In genomic region chr3:186570096-186570940, GRCh38 we compare ENCODE assay signal across 8 cellular contexts. TPM values are rescaled to one million over a fixed set of nuclear protein-coding genes. Genes with fewer than 3 reads are reported as not detected.
DNase-seq lines count a peak whose midpoint lies in the region; ATAC-seq and TF ChIP-seq lines count a peak whose summit lies in the region.

Gene DNAJB11 (plus strand): TSS chr3:186570720. CDS start chr3:186570898, 178 bp downstream.

- no peaks in the 10 kb centered on the region for H3K9me2 ChIP-seq in Karpas-422 (replicated peaks; ENCODE audit: insufficient read depth, low read length)

- H3K9me3 ChIP-seq in Karpas-422 (ENCODE audit: low read length) (no peaks in the 10 kb centered on the region), esophagus muscularis mucosa (no peaks in the 10 kb centered on the region), muscle layer of duodenum (ENCODE audit: control insufficient read depth in 1 of 2, low read length in 2 of 2) (no peaks in the 10 kb centered on the region)

- H2AFZ ChIP-seq in Karpas-422 (ENCODE audit: low read length) = peak within 1 kb of the TSS; percentile 82; the same call in 1 of the 2 replicates

- H3K4me1 ChIP-seq in Karpas-422 (ENCODE audit: low read length) = peaks cover 51% of the 10 kb centered on the region
- peaks cover 31 to 55% (median 40%) of the 10 kb centered on the region in 4 donors for H3K4me1 ChIP-seq in esophagus muscularis mucosa
- peaks cover 15 to 32% of the 10 kb centered on the region in 2 donors for H3K4me1 ChIP-seq in muscle layer of duodenum (ENCODE audit: control insufficient read depth in 1 of 2, insufficient read depth in 2 of 2, low read length in 2 of 2)

- peak within 1 kb of the TSS; percentile 62 for H3K27ac ChIP-seq in Karpas-422 (ENCODE audit: low read length)
- H3K27ac ChIP-seq in esophagus muscularis mucosa (replicated peaks in 1 of 4) = peak within 1 kb of the TSS; percentile 90 to 98 (median 92)
- peak within 1 kb of the TSS; percentile 94 for H3K27ac ChIP-seq in muscle layer of duodenum (ENCODE audit: low read length)

- peak; percentile 85 for ATAC-seq in GM21825 (IDR thresholded peaks at IDR 0.05; ENCODE audit: unreplicated experiment)

- no peaks in the 10 kb centered on the region for H4K20me1 ChIP-seq in Karpas-422 (ENCODE audit: insufficient read depth, low read depth, low read length)

- TF ChIP-seq EP300 in esophagus muscularis mucosa (IDR thresholded peaks at IDR 0.05) = no peak

- peak within 1 kb of the TSS; percentile 85 for H3K9ac ChIP-seq in Karpas-422 (ENCODE audit: low read length)

- TF ChIP-seq POLR2A in esophagus muscularis mucosa (IDR thresholded peaks at IDR 0.05; ENCODE audit: low read depth) = peak; percentile 56

- H3K27me3 ChIP-seq in Karpas-422 (ENCODE audit: low read length) = no peaks in the 10 kb centered on the region
- no peaks in the 10 kb centered on the region for H3K27me3 ChIP-seq in esophagus muscularis mucosa
- no peaks in the 10 kb centered on the region for H3K27me3 ChIP-seq in muscle layer of duodenum (ENCODE audit: low read depth, low read length)

- H3K4me3 ChIP-seq in Karpas-422 (ENCODE audit: low read length) (peak within 1 kb of the TSS; percentile 92), esophagus muscularis mucosa (peak within 1 kb of the TSS; percentile 69 to 97 (median 91)), muscle layer of duodenum (ENCODE audit: low read depth in 1 of 2, low read length in 2 of 2) (peak within 1 kb of the TSS; percentile 95 to 96)

- peak in 1 of 3 experiments; percentile 31 for TF ChIP-seq CTCF in esophagus muscularis mucosa (IDR thresholded peaks at IDR 0.05)

- H3K36me3 ChIP-seq in Karpas-422 (ENCODE audit: insufficient read depth, low read length) (peaks cover 26% of the 10 kb centered on the region; the same call in 1 of the 2 replicates), esophagus muscularis mucosa (peaks cover 0 to 28% (median 21%) of the 10 kb centered on the region in 4 donors), muscle layer of duodenum (ENCODE audit: control insufficient read depth in 1 of 2, insufficient read depth in 2 of 2, low read length in 2 of 2) (peaks cover 12 to 14% of the 10 kb centered on the region in 2 donors)

- WGBS in esophagus muscularis mucosa = 0% methylated on average over 35 of the region's 59 CpGs

- peaks cover 89% of the 10 kb centered on the region for H3K79me2 ChIP-seq in Karpas-422 (ENCODE audit: low read length)

- DNase-seq in DMS79 treated with DMSO at 0.1 percent for 48 hours (lab: John Stamatoyannopoulos, UW) (peak; percentile 98), Karpas-422 (peak; percentile 100), RKO (ENCODE audit: low spot score) (peak; percentile 100), activated T-helper 1 cell treated with Interleukin-2 at 50 U/mL for 16 hours (ENCODE audit: low read depth) (peak; percentile 96), esophagus muscularis mucosa (ENCODE audit: extremely low spot score) (peak; percentile 100)
- DNase-seq in stimulated activated CD8-positive, alpha-beta memory T cell treated with anti-CD3 and anti-CD28 coated beads, Interleukin-7, amount 100 ng/mL, for 4 hours (ENCODE audit: low read depth in 2 of 2) = peak; percentile 98 to 99

- intact Hi-C loops in esophagus muscularis mucosa (cut with DNase I) = no loop called here

- peak within 1 kb of the TSS; percentile 99 for H3K4me2 ChIP-seq in Karpas-422 (ENCODE audit: low read depth, low read length, poor library complexity, severe bottlenecking)

RNA-seq across cellular contexts. Expression of gene DNAJB11, which starts in this region (rescaled TPM):
- total RNA-seq in Karpas-422 (2014; rRNA removed; shearing (Covaris generic); ENCODE audit: low replicate concordance) = 103 and 127 TPM in 2 replicates
- 10 to 100 TPM; 22.9 to 42.1 (median 25.0) TPM for total RNA-seq in esophagus muscularis mucosa

Comparison
In these comparisons a context has a peak if more than half of its experiments do, and no peak if none do; other contexts are left out.
1. Peak in every context shown above with its lines: DNase-seq, ATAC-seq, H3K4me3 ChIP-seq and H3K27ac ChIP-seq.